In genomic region chr9:110142868-110143866, GRCh38 we compare ENCODE assay signal across 8 cellular contexts.
DNase-seq lines count a peak whose midpoint lies in the region; ATAC-seq, FAIRE-seq and TF ChIP-seq lines count a peak whose summit lies in the region.

No MANE protein-coding gene starts in this region.

- no peaks in the 10 kb centered on the region for H3K27me3 Mint-ChIP-seq in T-cell

- H3K27ac ChIP-seq in right cardiac atrium (ENCODE audit: low read length), result no peak overlapping the region
- peak overlapping the region in 1 of 2 donors; percentile 38 for H3K27ac ChIP-seq in kidney (ENCODE audit: low read depth in 2 of 2, low read length in 2 of 2)

- H3K27me3 ChIP-seq in right cardiac atrium (ENCODE audit: control insufficient read depth, insufficient read depth), result no peaks in the 10 kb centered on the region

- POLR2A ChIA-PET in T-cell (lab: Charles Lee), result interaction anchor here in 1 of 2 donors (0.6 kb wide), 1 partner anchor 9 kb away, joined by 15 read pairs; no protein-coding TSS in a partner anchor

- H3K9me3 Mint-ChIP-seq in T-cell, result no peaks in the 10 kb centered on the region

- WGBS in right cardiac atrium, result 70% methylated on average over 4 of the region's 4 CpGs

- DNase-seq in NCI-H524 (lab: John Stamatoyannopoulos, UW) (peak; percentile 26 to 74), NCI-H524 treated with DMSO at 0.1 percent for 48 hours (lab: John Stamatoyannopoulos, UW) (no peak), T-cell (no peak), right cardiac atrium (no peak), kidney (no peak)

- ATAC-seq in GM21381 (IDR thresholded peaks at IDR 0.05; ENCODE audit: unreplicated experiment), result peak; percentile 43
- peak; percentile 40 for ATAC-seq in HG03521 (IDR thresholded peaks at IDR 0.05; ENCODE audit: unreplicated experiment)
- peak in 1 of 4 experiments; percentile 20 for ATAC-seq in T-cell (replicated peaks in 1 of 4)
- peak; percentile 35 to 49 for ATAC-seq in right cardiac atrium
- no peak for ATAC-seq in HG02870 (IDR thresholded peaks at IDR 0.05; ENCODE audit: unreplicated experiment)

- H3K4me3 ChIP-seq in right cardiac atrium (ENCODE audit: low read length) (no peak overlapping the region), kidney (ENCODE audit: low read length in 2 of 2) (no peak overlapping the region)

- peaks cover 25 to 46% (median 26%) of the 10 kb centered on the region in 3 donors for H3K4me1 Mint-ChIP-seq in T-cell

- H3K4me3 Mint-ChIP-seq in T-cell, result no peak overlapping the region

- TF ChIP-seq CTCF in kidney (IDR thresholded peaks at IDR 0.05; ENCODE audit: borderline replicate concordance, extremely low read depth, insufficient read depth), result no peak

- CTCF ChIA-PET in T-cell (lab: Charles Lee), result interaction anchor here (0.6 to 0.7 kb wide), 2 partner anchors 11 to 74 kb away, joined by 3 to 4 read pairs; no protein-coding TSS in a partner anchor

- H3K9ac ChIP-seq in kidney (ENCODE audit: low read length in 2 of 2), result no peak overlapping the region

- intact Hi-C loops in right cardiac atrium (cut with DNase I), result loop anchor here in 1 of 4 donors (10.0 kb wide), 1 partner anchor 88 kb away; no protein-coding TSS in a partner anchor
- intact Hi-C loops in kidney (cut with DNase I), result no loop called here

- H3K36me3 ChIP-seq in kidney (ENCODE audit: control insufficient read depth in 1 of 2, insufficient read depth in 2 of 2, low read length in 2 of 2), result peaks cover 11 to 19% of the 10 kb centered on the region in 2 donors

- H3K36me3 Mint-ChIP-seq in T-cell, result peaks cover 13% of the 10 kb centered on the region

- H3K9me3 ChIP-seq in right cardiac atrium (ENCODE audit: control insufficient read depth, low read length) (no peaks in the 10 kb centered on the region), kidney (ENCODE audit: control insufficient read depth in 1 of 2, low read length in 2 of 2) (no peaks in the 10 kb centered on the region)

- FAIRE-seq in kidney (lab: Jason Lieb, UNC), result no peak

- peak overlapping the region; percentile 66 to 84 for H3K27ac Mint-ChIP-seq in T-cell

- peaks cover 21% of the 10 kb centered on the region for H3K4me1 ChIP-seq in right cardiac atrium (ENCODE audit: control insufficient read depth, insufficient read depth, low read length)
- H3K4me1 ChIP-seq in kidney (ENCODE audit: control insufficient read depth in 1 of 2, insufficient read depth in 1 of 2, low read depth in 1 of 2, low read length in 2 of 2), result peaks cover 4 to 19% of the 10 kb centered on the region in 2 donors

Comparison
In these comparisons a context has a peak if more than half of its experiments do, and no peak if none do; other contexts are left out.
1. DNase-seq: peak in NCI-H524 (2 of 2); none in NCI-H524 treated with DMSO at 0.1 percent for 48 hours (single experiment), T-cell (0 of 34), right cardiac atrium (0 of 3) and kidney (single experiment).